In the genomic region with DNA sequence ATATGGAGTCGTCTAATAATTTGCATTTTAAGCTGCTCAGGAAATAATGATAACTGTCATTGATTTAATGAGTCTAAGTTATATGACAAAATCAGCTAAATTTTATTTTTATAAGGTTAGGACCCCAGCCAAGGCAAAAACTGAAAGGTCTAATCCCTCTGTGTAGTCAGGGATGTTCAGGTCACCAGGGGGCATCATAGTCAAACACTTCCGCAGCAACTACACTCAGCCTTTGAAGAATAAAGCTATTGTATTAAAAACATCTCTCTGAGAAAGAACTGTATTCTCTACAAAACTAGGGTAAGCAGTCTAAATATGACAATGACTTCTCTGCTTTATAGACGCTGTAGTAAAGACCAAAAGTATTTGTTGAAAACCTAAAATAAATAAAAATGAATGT, we compare ENCODE assay signal across 10 cellular contexts. TPM values are rescaled to one million over a fixed set of nuclear protein-coding genes. Genes with fewer than 3 reads are reported as not detected.
A peak's percentile ranks its signal among the peaks of the same experiment; 100 is the strongest.
DNase-seq lines count a peak whose midpoint lies in the region; ATAC-seq, FAIRE-seq and TF ChIP-seq lines count a peak whose summit lies in the region.
"Had no signal": no experiment of that assay in that cellular context is flagged by ENCODE, and none has a peak within 500 bp of the region (broad histone marks: within the 10 kb centered on the region; RNA-seq: fewer than 3 reads in every experiment).

No MANE protein-coding gene starts in this region.

- no peaks in the 10 kb centered on the region for H3K9me1 ChIP-seq in K562 (ENCODE audit: control insufficient read depth, insufficient read depth, low read length)

- H4K20me1 ChIP-seq in K562 (replicated peaks; ENCODE audit: control insufficient read depth, insufficient read depth, low read length): no peaks in the 10 kb centered on the region

- no peaks in the 10 kb centered on the region for H3K79me2 ChIP-seq in K562 (ENCODE audit: control insufficient read depth, insufficient read depth, low read length)

- ATAC-seq in K562 (peak; percentile 68; the same call in 2 of the 3 replicates), HG03354 (IDR thresholded peaks at IDR 0.05; ENCODE audit: poor library complexity, severe bottlenecking, unreplicated experiment) (no peak)
- ATAC-seq in activated T-cell treated with anti-CD3 and anti-CD28 coated beads, Interleukin-2, amount 50 U/mL, for 4 hours: no peak
- ATAC-seq: sciatic nerve had no signal

- no peaks in the 10 kb centered on the region for H3K4me1 Mint-ChIP-seq in activated T-cell treated with anti-CD3 and anti-CD28 coated beads, Interleukin-2, amount 50 U/mL, for 4 hours (ENCODE audit: low read depth)

- TF ChIP-seq POLR2A in K562 (conservative IDR thresholded peaks at IDR 0.05): no peak
- no peak for TF ChIP-seq POLR2A in adrenal gland (IDR thresholded peaks at IDR 0.05)

- POLR2A ChIA-PET in K562 (lab: Yijun Ruan, JAX): interaction anchor here (0.7 to 1.4 kb wide), 3 partner anchors 15 to 378 kb away, joined by 3 to 5 read pairs (median 3); a partner anchor contains a TSS

- no peaks in the 10 kb centered on the region; a peak in 1 of 5 replicates for H3K4me1 ChIP-seq in K562 (replicated peaks in 1 of 2; ENCODE audit: control insufficient read depth in 2 of 2, insufficient read depth in 2 of 2, low read length in 2 of 2)
- peaks cover 0 to 11% of the 10 kb centered on the region in 2 donors for H3K4me1 ChIP-seq in adrenal gland (replicated peaks in 1 of 2)
- H3K4me1 ChIP-seq: tibial nerve had no signal

- no peaks in the 10 kb centered on the region for H3K9me3 ChIP-seq in K562 (replicated peaks; ENCODE audit: control insufficient read depth, insufficient read depth, low read depth, low read length)
- no peaks in the 10 kb centered on the region for H3K9me3 ChIP-seq in adrenal gland (replicated peaks in 1 of 3)
- H3K9me3 ChIP-seq: tibial nerve had no signal

- CTCF ChIA-PET in K562 (lab: Yijun Ruan, JAX; ENCODE audit: low intra/inter-chr PET ratio): interaction anchor here (1.2 kb wide), 2 partner anchors 262 to 691 kb away, joined by 3 to 4 read pairs; no protein-coding TSS in a partner anchor

- H3K4me2 ChIP-seq in K562 (ENCODE audit: insufficient read depth, low read length): no peak overlapping the region

- intact Hi-C loops in K562 (cut with micrococcal nuclease) (no loop called here), adrenal gland (cut with DNase I) (no loop called here)

- no peak overlapping the region for H3K4me3 Mint-ChIP-seq in activated T-cell treated with anti-CD3 and anti-CD28 coated beads, Interleukin-2, amount 50 U/mL, for 4 hours

- H3K4me3 ChIP-seq in K562 (no peak overlapping the region), adrenal gland (no peak overlapping the region)
- H3K4me3 ChIP-seq: tibial nerve had no signal

- H3K36me3 ChIP-seq in K562 (ENCODE audit: control insufficient read depth, insufficient read depth, low read length) (peaks cover 83% of the 10 kb centered on the region), adrenal gland (replicated peaks in 1 of 2) (peaks cover 0 to 73% of the 10 kb centered on the region in 2 donors)

- FAIRE-seq in D721Med (lab: Jason Lieb, UNC) (no peak), K562 (lab: Jason Lieb, UNC) (peak; percentile 19)

- H3K36me3 Mint-ChIP-seq in activated T-cell treated with anti-CD3 and anti-CD28 coated beads, Interleukin-2, amount 50 U/mL, for 4 hours (ENCODE audit: insufficient read depth): peaks cover 25% of the 10 kb centered on the region

- BruUV-seq in K562 (replicated peaks; lab: Mats Ljungman, UMichigan): no TSS peak

- no peak for TF ChIP-seq EP300 in K562 (IDR thresholded peaks at IDR 0.05; ENCODE audit: low read length)

- WGBS in K562 (ENCODE audit: insufficient coverage, low coverage, missing lambda C conversion rate): 70% methylated on average over 3 of the region's 3 CpGs
- 76 to 86% (median 81%) methylated on average over 3 of the region's 3 CpGs for whole genome bisulfite sequencing in adrenal gland, 4 donors

- H3K9me3 Mint-ChIP-seq in activated T-cell treated with anti-CD3 and anti-CD28 coated beads, Interleukin-2, amount 50 U/mL, for 4 hours: no peaks in the 10 kb centered on the region

- TF ChIP-seq CTCF in D721Med (IDR thresholded peaks at IDR 0.05; ENCODE audit: insufficient read depth, missing control alignments): peak; percentile 43
- TF ChIP-seq CTCF in K562 (IDR thresholded peaks at IDR 0.05 in 2 of 3, conservative IDR thresholded peaks at IDR 0.05 in 1 of 3; ENCODE audit: insufficient read depth in 2 of 3, low read depth in 1 of 3, low read length in 3 of 3): peak; percentile 48 to 56 (median 52); a peak in 5 of 6 replicates
- TF ChIP-seq CTCF in adrenal gland (IDR thresholded peaks at IDR 0.05): peak in 1 of 6 experiments; percentile 10

- H3K27me3 Mint-ChIP-seq in activated T-cell treated with anti-CD3 and anti-CD28 coated beads, Interleukin-2, amount 50 U/mL, for 4 hours (ENCODE audit: low read depth): no peaks in the 10 kb centered on the region

- H3K27ac ChIP-seq in K562 (ENCODE audit: extremely low read depth, low read depth, low read length) (no peak overlapping the region), adrenal gland (no peak overlapping the region)
- H3K27ac ChIP-seq: tibial nerve had no signal

- H3K9ac ChIP-seq in K562 (ENCODE audit: insufficient read depth in 1 of 2, low read depth in 2 of 2, low read length in 2 of 2): no peak overlapping the region

- DNase-seq in D721Med (ENCODE audit: insufficient read length, low spot score) (no peak), Kasumi-1 (lab: John Stamatoyannopoulos, UW) (peak; percentile 59 to 61), K562 (ENCODE audit: extremely low read depth in 1 of 4, low spot score in 3 of 4) (peak; percentile 33 to 43 (median 40)), lung microvascular endothelial cell (ENCODE audit: low read depth in 2 of 2) (peak; percentile 33 to 69), adrenal gland (no peak), NCI-H2196 treated with DMSO at 0.1 percent for 48 hours (lab: John Stamatoyannopoulos, UW; ENCODE audit: unreplicated experiment) (no peak)
- DNase-seq in activated T-cell treated with anti-CD3 and anti-CD28 coated beads, Interleukin-2, amount 50 U/mL, for 4 hours: no peak

- no peak overlapping the region for H2AFZ ChIP-seq in K562 (ENCODE audit: low read depth, low read length)

- in situ Hi-C loops in K562 (cut with MboI): no loop called here

- TF ChIP-seq RAD21 in K562 (CRISPR knock-in tag; conservative IDR thresholded peaks at IDR 0.05 in 1 of 2, IDR thresholded peaks at IDR 0.05 in 1 of 2): peak; percentile 36 to 57

- H3K27me3 ChIP-seq in K562 (ENCODE audit: control insufficient read depth in 2 of 2, insufficient read depth in 2 of 2, low read length in 2 of 2): no peaks in the 10 kb centered on the region
- no peaks in the 10 kb centered on the region for H3K27me3 ChIP-seq in adrenal gland
- H3K27me3 ChIP-seq: tibial nerve had no signal

RNA-seq across cellular contexts. Expression of a gene that starts 15.0 kb away (rescaled TPM):
- 68.9 and 128 TPM in 2 replicates for total RNA-seq in K562 (2011; cell fraction: chromatin; rRNA removed; ENCODE audit: low replicate concordance)
- total RNA-seq in K562 (2011; cell fraction: nucleolus; rRNA removed): 62.8 and 67.5 TPM in 2 replicates
- total RNA-seq in K562 (2011; cell fraction: nucleoplasm; rRNA removed): 85.6 and 98.8 TPM in 2 replicates
- 30.5 and 33.7 TPM in 2 replicates for total RNA-seq in K562 (2014; rRNA removed)
- total RNA-seq in K562 (2014; rRNA removed; fragmentation: Illumina TruSeq; extraction: Trizol): 45.9 and 52.1 TPM in 2 replicates
- total RNA-seq in K562 (2015; rRNA removed; fragmentation: Illumina TruSeq; extraction: Trizol): 42.8 and 43.6 TPM in 2 replicates
- total RNA-seq in K562 (2021): 46.5 and 47.7 TPM in 2 replicates
- polyA plus RNA-seq in K562 (2011; rRNA removed): 66.3 and 92.4 TPM in 2 replicates
- polyA plus RNA-seq in K562 (2011; cell fraction: cytosol; rRNA removed): 72.2 and 79.6 TPM in 2 replicates
- polyA plus RNA-seq in K562 (2011; cell fraction: nucleus; rRNA removed): 40.5 and 51.5 TPM in 2 replicates
- polyA plus RNA-seq in K562 (2012): 33.6 and 40.2 TPM in 2 replicates
- polyA plus RNA-seq in K562 (2014; fragmentation: Illumina TruSeq; extraction: Trizol): 52.6 and 58.1 TPM in 2 replicates
- polyA plus RNA-seq in K562 (2014; fragmentation: Nextera tagmentation; extraction: Ambion mirVana): 10 to 100 TPM; 40.6 to 64.0 TPM
- polyA plus RNA-seq in K562 (2014; rRNA removed): 48.8 and 54.0 TPM in 2 replicates
- 86.8 and 106 TPM in 2 replicates for polyA minus RNA-seq in K562 (2011; rRNA and poly(A)+ RNA removed)
- polyA minus RNA-seq in K562 (2011; cell fraction: cytosol; rRNA and poly(A)+ RNA removed): 34.7 and 41.7 TPM in 2 replicates
- 47.1 and 62.5 TPM in 2 replicates for polyA minus RNA-seq in K562 (2011; cell fraction: nucleus; rRNA and poly(A)+ RNA removed)
- 24.6 and 29.2 TPM in 2 replicates for total RNA-seq in lung microvascular endothelial cell
- total RNA-seq in adrenal gland: 10 to 100 TPM; 23.7 to 64.6 (median 35.2) TPM
- 10 to 100 TPM; 16.4 to 37.4 (median 21.6) TPM for polyA plus RNA-seq in adrenal gland
- total RNA-seq in activated T-cell treated with anti-CD3 and anti-CD28 coated beads, Interleukin-2, amount 50 U/mL, for 4 hours: 10 to 100 TPM; 58.1 to 65.6 (median 64.4) TPM

RNA-seq across cellular contexts. Expression of a gene that starts 25.8 kb away (rescaled TPM):
- 13.1 and 19.5 TPM in 2 replicates for total RNA-seq in K562 (2011; cell fraction: chromatin; rRNA removed; ENCODE audit: low replicate concordance)
- total RNA-seq in K562 (2011; cell fraction: nucleolus; rRNA removed): 7.8 and 8.6 TPM in 2 replicates
- 13.6 and 24.7 TPM in 2 replicates for total RNA-seq in K562 (2011; cell fraction: nucleoplasm; rRNA removed)
- total RNA-seq in K562 (2014; rRNA removed) (4.9 and 5.5 TPM in 2 replicates), K562 (2014; rRNA removed; fragmentation: Illumina TruSeq; extraction: Trizol) (6.5 and 7.1 TPM in 2 replicates), K562 (2015; rRNA removed; fragmentation: Illumina TruSeq; extraction: Trizol) (4.9 and 5.5 TPM in 2 replicates), K562 (2021) (6.7 and 8.2 TPM in 2 replicates), lung microvascular endothelial cell (12.7 and 23.8 TPM in 2 replicates), adrenal gland (10 to 100 TPM in 3 of 8 donors, 1 to 10 TPM in 5; 5.5 to 15.8 (median 9.2) TPM)
- polyA plus RNA-seq in K562 (2011; rRNA removed) (4.4 and 8.2 TPM in 2 replicates), K562 (2014; fragmentation: Illumina TruSeq; extraction: Trizol) (6.8 and 7.1 TPM in 2 replicates), K562 (2014; fragmentation: Nextera tagmentation; extraction: Ambion mirVana) (1 to 10 TPM; 3.1 to 3.2 TPM), K562 (2014; rRNA removed) (3.1 and 5.9 TPM in 2 replicates), adrenal gland (1 to 10 TPM; 3.3 to 8.1 (median 8.1) TPM)
- polyA plus RNA-seq in K562 (2011; cell fraction: cytosol; rRNA removed): 3.6 and 8.5 TPM in 2 replicates
- 5.7 and 6.4 TPM in 2 replicates for polyA plus RNA-seq in K562 (2011; cell fraction: nucleus; rRNA removed)
- polyA plus RNA-seq in K562 (2012): 5.6 and 11.8 TPM in 2 replicates
- 6.9 and 10.9 TPM in 2 replicates for polyA minus RNA-seq in K562 (2011; rRNA and poly(A)+ RNA removed)
- 5.2 and 9.8 TPM in 2 replicates for polyA minus RNA-seq in K562 (2011; cell fraction: cytosol; rRNA and poly(A)+ RNA removed)
- 3.2 and 8.0 TPM in 2 replicates for polyA minus RNA-seq in K562 (2011; cell fraction: nucleus; rRNA and poly(A)+ RNA removed)
- 1 to 10 TPM; 3.2 to 3.4 (median 3.3) TPM for total RNA-seq in activated T-cell treated with anti-CD3 and anti-CD28 coated beads, Interleukin-2, amount 50 U/mL, for 4 hours

Comparison
In these comparisons a context has a peak if more than half of its experiments do, and no peak if none do; other contexts are left out.
1. DNase-seq: peak in Kasumi-1 (2 of 2), K562 (4 of 4) and lung microvascular endothelial cell (2 of 2); none in D721Med (single experiment), adrenal gland (0 of 7), NCI-H2196 treated with DMSO at 0.1 percent for 48 hours (single experiment) and activated T-cell treated with anti-CD3 and anti-CD28 coated beads, Interleukin-2, amount 50 U/mL, for 4 hours (single experiment).